7 cellular contexts compared by ENCODE assay signal in the genomic region with DNA sequence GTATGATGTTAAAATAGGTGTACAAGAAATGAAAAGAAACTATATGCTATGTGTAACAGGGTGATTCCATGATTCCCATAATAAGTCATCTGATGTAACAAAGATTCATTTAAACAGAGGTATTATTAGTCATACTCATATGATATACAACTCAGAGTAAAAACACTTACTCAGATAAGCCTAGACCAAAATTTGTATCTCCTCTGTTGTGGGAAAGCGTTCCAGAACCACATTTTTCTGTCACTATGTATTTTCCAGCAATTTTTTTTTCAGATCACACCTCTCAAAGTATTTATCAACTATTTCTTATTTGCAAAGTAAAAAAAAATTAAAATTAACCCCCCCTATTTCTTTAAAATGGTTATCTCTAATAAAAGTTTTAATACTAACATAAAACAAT. TPM values are rescaled to one million over a fixed set of nuclear protein-coding genes. Genes with fewer than 3 reads are reported as not detected.
DNase-seq lines count a peak whose midpoint lies in the region; TF ChIP-seq lines count a peak whose summit lies in the region.
"Not testable (repeated sequence)": the region's sequence is repeated elsewhere in the genome, so short reads cannot be mapped to it uniquely, and the experiment has no call there.

No MANE protein-coding gene starts in this region.

- DNase-seq in AG04450 (ENCODE audit: low read depth, low spot score) (peak; percentile 23), HS-5 (ENCODE audit: low read depth) (peak; percentile 36), SK-MEL-5 (ENCODE audit: low read depth, low spot score) (peak; percentile 22), cardiac fibroblast (ENCODE audit: low read depth in 2 of 2) (peak; percentile 33 to 55), fibroblast of villous mesenchyme (ENCODE audit: low read depth) (peak; percentile 30), non-pigmented ciliary epithelial cell (ENCODE audit: low read depth) (peak; percentile 14)
- DNase-seq in epithelial cell of prostate (ENCODE audit: low read depth, low spot score): not testable (repeated sequence)

- in situ Hi-C loops in SK-MEL-5 (cut with HindIII; ENCODE audit: low pct_unique_long_range_greater_than_20kb, low sequenced_read_pairs): not testable (repeated sequence)

- H3K27me3 ChIP-seq in AG04450 (ENCODE audit: control insufficient read depth, insufficient read depth, low read length): not testable (repeated sequence)

- H3K9me3 ChIP-seq in AG04450 (ENCODE audit: control insufficient read depth, insufficient read depth, low read length): not testable (repeated sequence)

- POLR2A ChIA-PET in AG04450 (lab: Yijun Ruan, JAX): not testable (repeated sequence)

- H3K27ac ChIP-seq in AG04450 (ENCODE audit: low read depth, low read length): not testable (repeated sequence)
- H3K27ac ChIP-seq in epithelial cell of prostate: peak overlapping the region; percentile 46

- not testable (repeated sequence) for TF ChIP-seq CTCF in AG04450 (IDR thresholded peaks at IDR 0.05; ENCODE audit: low read depth, low read length); cardiac fibroblast (IDR thresholded peaks at IDR 0.05; ENCODE audit: low read depth, low read length); fibroblast of villous mesenchyme (IDR thresholded peaks at IDR 0.05; ENCODE audit: insufficient read depth, low read depth, low read length)

- not testable (repeated sequence) for H3K4me3 ChIP-seq in AG04450 (ENCODE audit: low read depth, low read length); cardiac fibroblast (replicated peaks in 1 of 2; ENCODE audit: low read depth in 2 of 2, low read length in 2 of 2); fibroblast of villous mesenchyme (ENCODE audit: low read depth, low read length)

- CTCF ChIA-PET in AG04450 (lab: Charles Lee): not testable (repeated sequence)

RNA-seq across cellular contexts. Expression of a gene that starts 43.6 kb away (rescaled TPM):
- 4.8 and 5.0 TPM in 2 replicates for polyA plus RNA-seq in AG04450 (2011; rRNA removed)
- polyA minus RNA-seq in AG04450 (2011; rRNA and poly(A)+ RNA removed): 53.8 and 60.2 TPM in 2 replicates
- total RNA-seq in SK-MEL-5 (2014; rRNA removed; shearing (Covaris generic)): 5.2 and 5.8 TPM in 2 replicates
- 0.30 and 1.8 TPM in 2 replicates for polyA plus RNA-seq in SK-MEL-5 (2015; cell fraction: cytosol; rRNA removed)
- polyA plus RNA-seq in SK-MEL-5 (2015; cell fraction: nucleus; rRNA removed): 8.1 and 11.3 TPM in 2 replicates
- total RNA-seq in fibroblast of villous mesenchyme: 39.0 and 46.2 TPM in 2 replicates
